ENCODE assay signal across 8 cellular contexts in the genomic region with DNA sequence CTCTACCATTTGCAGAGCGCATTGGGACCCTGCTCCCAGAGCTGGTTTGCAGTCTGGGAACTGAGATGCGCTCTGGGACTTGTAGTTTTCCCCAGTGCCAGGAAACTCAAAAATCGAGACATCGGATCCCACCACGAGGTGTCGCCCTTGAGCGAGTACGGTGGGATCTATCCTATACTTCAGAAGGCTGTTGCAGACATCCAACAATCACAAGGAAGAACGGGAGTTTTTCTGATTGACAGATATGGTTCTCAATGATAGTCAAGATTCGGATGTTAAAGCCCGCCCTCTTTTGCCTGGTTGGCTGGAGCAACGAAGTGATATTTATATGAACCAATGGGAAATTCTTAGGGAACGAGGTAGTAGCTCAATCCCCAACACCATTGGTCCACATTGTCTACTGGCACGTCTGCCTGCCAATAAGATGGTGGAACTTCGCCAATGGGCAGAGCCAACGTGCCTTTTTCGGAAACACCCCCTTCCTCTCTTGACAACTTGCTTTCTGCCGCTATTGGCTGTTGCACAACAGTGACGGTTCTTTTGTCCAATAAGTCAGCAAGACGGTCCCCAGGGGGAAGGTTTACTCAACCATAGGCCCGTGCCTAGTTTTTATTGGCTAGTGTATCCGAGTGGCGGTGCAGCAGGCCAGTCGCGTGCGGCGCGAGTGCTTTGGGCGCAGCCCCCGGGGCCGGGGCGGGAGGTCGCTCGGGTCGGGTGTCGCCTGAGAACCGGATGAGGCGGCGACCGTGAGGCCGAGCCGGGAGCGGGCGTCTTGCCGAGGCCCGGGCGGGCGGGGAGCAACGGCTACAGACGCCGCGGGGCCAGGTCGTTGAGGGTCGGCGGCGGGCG. TPM values are rescaled to one million over a fixed set of nuclear protein-coding genes. Genes with fewer than 3 reads are reported as not detected.
DNase-seq lines count a peak whose midpoint lies in the region; ATAC-seq and TF ChIP-seq lines count a peak whose summit lies in the region.

A gene (plus strand): TSS at position 724 of the 849 bp plus-strand sequence. CDS start 164 bp downstream, outside the sequence.

- TF ChIP-seq POLR2A in vagina (IDR thresholded peaks at IDR 0.05), result peak; percentile 24 to 76

- peaks cover 12% of the 10 kb centered on the region for H3K36me3 ChIP-seq in right atrium auricular region
- H3K36me3 ChIP-seq in vagina, result no peaks in the 10 kb centered on the region

- H3K27ac ChIP-seq in right atrium auricular region (peak within 1 kb of the TSS; percentile 94 to 96), vagina (peak within 1 kb of the TSS; percentile 87)

- DNase-seq in GM13977 (ENCODE audit: low spot score), result peak; percentile 98
- peak; percentile 99 for DNase-seq in NCI-H1694 treated with DMSO at 0.1 percent for 48 hours (lab: John Stamatoyannopoulos, UW)
- peak; percentile 93 to 100 (median 97) for DNase-seq in T-helper 2 cell
- peak; percentile 84 to 100 (median 99) for DNase-seq in anterior cingulate cortex (lab: John Stamatoyannopoulos, UW)
- peak; percentile 100 for DNase-seq in right atrium auricular region (ENCODE audit: low spot score)
- DNase-seq in pulmonary artery endothelial cell (ENCODE audit: low read depth, low spot score), result peak; percentile 100
- DNase-seq in vagina (ENCODE audit: extremely low spot score in 2 of 2), result peak; percentile 99 to 100

- in situ Hi-C loops in GM13977 (cut with MboI; ENCODE audit: low pct_unique_long_range_greater_than_20kb, low sequenced_read_pairs, unreplicated experiment), result no loop called here

- TF ChIP-seq CTCF in GM13977 (IDR thresholded peaks at IDR 0.05; ENCODE audit: extremely low read depth, insufficient read depth, missing control alignments) (peak; percentile 77), right atrium auricular region (IDR thresholded peaks at IDR 0.05) (peak; percentile 71 to 86), vagina (IDR thresholded peaks at IDR 0.05) (peak; percentile 66 to 86 (median 83))

- H3K4me3 ChIP-seq in right atrium auricular region (peak within 1 kb of the TSS; percentile 93 to 99), vagina (peak within 1 kb of the TSS; percentile 76 to 93)

- intact Hi-C loops in vagina (cut with DNase I), result loop anchor here (5.0 kb wide), 1 partner anchor 145 kb away; no protein-coding TSS in a partner anchor

- H3K27me3 ChIP-seq in right atrium auricular region (no peaks in the 10 kb centered on the region), vagina (no peaks in the 10 kb centered on the region)

- H3K4me1 ChIP-seq in right atrium auricular region (peaks cover 0 to 30% of the 10 kb centered on the region in 2 donors), vagina (peaks cover 42% of the 10 kb centered on the region)

- no peaks in the 10 kb centered on the region for H3K9me3 ChIP-seq in right atrium auricular region
- no peaks in the 10 kb centered on the region for H3K9me3 ChIP-seq in vagina

- peak; percentile 87 for ATAC-seq in HG02885 (IDR thresholded peaks at IDR 0.05; ENCODE audit: poor library complexity, unreplicated experiment)

RNA-seq across cellular contexts. Expression of the gene that starts here (rescaled TPM):
- total RNA-seq in right atrium auricular region, result 100 to 1,000 TPM; 111 to 144 TPM
- total RNA-seq in pulmonary artery endothelial cell, result 116 and 131 TPM in 2 replicates
- 128 TPM for total RNA-seq in vagina

Comparison
In these comparisons a context has a peak if more than half of its experiments do, and no peak if none do; other contexts are left out.
1. Peak in every context shown above with its lines: DNase-seq, ATAC-seq, H3K4me3 ChIP-seq and H3K27ac ChIP-seq.